ENCODE assay signal across 1 cellular context in genomic region chr5:137856916-137857862, GRCh38.
TF ChIP-seq lines count a peak whose summit lies in the region.

No MANE protein-coding gene starts in this region.

TF ChIP-seq in WTC11, 78 proteins besides CTCF, POLR2A, EP300 and RAD21 (continued from another document):
- no peak for TF ChIP-seq AR (CRISPR knock-in tag; IDR thresholded peaks at IDR 0.05)
- TF ChIP-seq IRF1 (CRISPR knock-in tag; IDR thresholded peaks at IDR 0.05), result no peak
- TF ChIP-seq RORB (CRISPR knock-in tag; IDR thresholded peaks at IDR 0.05), result no peak
- TF ChIP-seq IRF2 (CRISPR knock-in tag; IDR thresholded peaks at IDR 0.05; ENCODE audit: borderline replicate concordance, low read depth), result no peak
- TF ChIP-seq ATF1 (CRISPR knock-in tag; IDR thresholded peaks at IDR 0.05), result no peak
- no peak for TF ChIP-seq ZBTB21 (CRISPR knock-in tag; IDR thresholded peaks at IDR 0.05; ENCODE audit: borderline replicate concordance)
- no peak for TF ChIP-seq E2F4 (CRISPR knock-in tag; IDR thresholded peaks at IDR 0.05; ENCODE audit: borderline replicate concordance, low read depth)
- TF ChIP-seq NR3C1 (CRISPR knock-in tag; conservative IDR thresholded peaks at IDR 0.05; ENCODE audit: low read depth), result no peak
- TF ChIP-seq ESRRA (CRISPR knock-in tag; IDR thresholded peaks at IDR 0.05; ENCODE audit: borderline replicate concordance), result no peak
- TF ChIP-seq ZNF416 (CRISPR knock-in tag; IDR thresholded peaks at IDR 0.05), result no peak
- TF ChIP-seq SMAD4 (CRISPR knock-in tag; IDR thresholded peaks at IDR 0.05), result no peak
- no peak for TF ChIP-seq ZNF219 (CRISPR knock-in tag; IDR thresholded peaks at IDR 0.05; ENCODE audit: borderline replicate concordance)
- TF ChIP-seq ZSCAN18 (CRISPR knock-in tag; IDR thresholded peaks at IDR 0.05), result no peak
- TF ChIP-seq JAZF1 (CRISPR knock-in tag; IDR thresholded peaks at IDR 0.05), result no peak
- no peak for TF ChIP-seq GTF2I (CRISPR knock-in tag; conservative IDR thresholded peaks at IDR 0.05)
- TF ChIP-seq ZBTB43 (CRISPR knock-in tag; IDR thresholded peaks at IDR 0.05), result no peak
